ENCODE assay signal across 13 cellular contexts in genomic region chr4:3233391-3234071, GRCh38. TPM values are rescaled to one million over a fixed set of nuclear protein-coding genes. Genes with fewer than 3 reads are reported as not detected.
DNase-seq lines count a peak whose midpoint lies in the region; ATAC-seq and TF ChIP-seq lines count a peak whose summit lies in the region.
"Had no signal": no experiment of that assay in that cellular context is flagged by ENCODE, and none has a peak within 500 bp of the region (broad histone marks: within the 10 kb centered on the region; RNA-seq: fewer than 3 reads in every experiment).

No MANE protein-coding gene starts in this region.

- no peak for ATAC-seq in activated naive CD4-positive, alpha-beta T cell treated with anti-CD3 and anti-CD28 coated beads, Interleukin-2, amount 50 U/mL, for 72 hours
- peak; percentile 38 for ATAC-seq in foreskin keratinocyte
- no peak for ATAC-seq in GM19328 (IDR thresholded peaks at IDR 0.05; ENCODE audit: unreplicated experiment)

- no peaks in the 10 kb centered on the region for H3K27me3 ChIP-seq in foreskin keratinocyte
- H3K27me3 ChIP-seq: colonic mucosa had no signal

- no peaks in the 10 kb centered on the region for H3K27me3 Mint-ChIP-seq in activated naive CD4-positive, alpha-beta T cell treated with anti-CD3 and anti-CD28 coated beads, Interleukin-2, amount 10 ng/mL, durations not matched to agents 7 days and 5 days

- DNase-seq in activated naive CD4-positive, alpha-beta T cell treated with anti-CD3 and anti-CD28 coated beads, Interleukin-2, amount 50 U/mL, for 72 hours (ENCODE audit: low spot score in 2 of 2) = no peak
- DNase-seq in activated naive CD4-positive, alpha-beta T cell treated with anti-CD3 and anti-CD28 coated beads, Interleukin-2, amount 10 ng/mL, durations not matched to agents 7 days and 5 days = no peak
- DNase-seq in astrocyte of the hippocampus (ENCODE audit: low read depth, low spot score) (peak; percentile 42), foreskin keratinocyte (no peak), NCI-H345 (lab: John Stamatoyannopoulos, UW) (no peak), GM10266 (ENCODE audit: extremely low spot score) (no peak), activated gamma-delta T cell (lab: John Stamatoyannopoulos, UW) (no peak)
- DNase-seq: activated naive CD4-positive, alpha-beta T cell treated with anti-CD3 and anti-CD28 coated beads, Interleukin-2, amount 50 U/mL, for 16 hours; colonic mucosa had no signal

- TF ChIP-seq CTCF in foreskin keratinocyte (conservative IDR thresholded peaks at IDR 0.05) (peak; percentile 23), GM10266 (IDR thresholded peaks at IDR 0.05; ENCODE audit: control insufficient read depth, insufficient read depth, low read depth, missing control alignments) (no peak)

- H3K4me1 ChIP-seq in foreskin keratinocyte = no peaks in the 10 kb centered on the region
- H3K4me1 ChIP-seq: colonic mucosa, parathyroid adenoma had no signal

- peaks cover 0 to 8% of the 10 kb centered on the region in 2 donors for H3K9me3 Mint-ChIP-seq in activated naive CD4-positive, alpha-beta T cell treated with anti-CD3 and anti-CD28 coated beads, Interleukin-2, amount 50 U/mL, for 72 hours
- H3K9me3 Mint-ChIP-seq in activated naive CD4-positive, alpha-beta T cell treated with anti-CD3 and anti-CD28 coated beads, Interleukin-2, amount 10 ng/mL, durations not matched to agents 7 days and 5 days = peaks cover 7% of the 10 kb centered on the region
- H3K9me3 Mint-ChIP-seq: mesothelial cell of epicardium had no signal

- H3K27ac Mint-ChIP-seq in activated naive CD4-positive, alpha-beta T cell treated with anti-CD3 and anti-CD28 coated beads, Interleukin-2, amount 50 U/mL, for 72 hours = peak overlapping the region; percentile 28 to 31
- H3K27ac Mint-ChIP-seq in activated naive CD4-positive, alpha-beta T cell treated with anti-CD3 and anti-CD28 coated beads, Interleukin-2, amount 10 ng/mL, durations not matched to agents 7 days and 5 days = no peak overlapping the region
- H3K27ac Mint-ChIP-seq: mesothelial cell of epicardium had no signal

- H3K4me1 Mint-ChIP-seq in activated naive CD4-positive, alpha-beta T cell treated with anti-CD3 and anti-CD28 coated beads, Interleukin-2, amount 10 ng/mL, durations not matched to agents 7 days and 5 days = no peaks in the 10 kb centered on the region
- H3K4me1 Mint-ChIP-seq: mesothelial cell of epicardium had no signal

- no peak overlapping the region for H3K4me3 Mint-ChIP-seq in activated naive CD4-positive, alpha-beta T cell treated with anti-CD3 and anti-CD28 coated beads, Interleukin-2, amount 10 ng/mL, durations not matched to agents 7 days and 5 days
- H3K4me3 Mint-ChIP-seq: mesothelial cell of epicardium had no signal

- no peak overlapping the region for H3K27ac ChIP-seq in foreskin keratinocyte
- H3K27ac ChIP-seq: colonic mucosa, parathyroid adenoma, VCaP had no signal

- peaks cover 11 to 18% of the 10 kb centered on the region in 2 donors for H3K36me3 Mint-ChIP-seq in activated naive CD4-positive, alpha-beta T cell treated with anti-CD3 and anti-CD28 coated beads, Interleukin-2, amount 50 U/mL, for 72 hours
- peaks cover 43% of the 10 kb centered on the region for H3K36me3 Mint-ChIP-seq in activated naive CD4-positive, alpha-beta T cell treated with anti-CD3 and anti-CD28 coated beads, Interleukin-2, amount 10 ng/mL, durations not matched to agents 7 days and 5 days

- CTCF ChIA-PET in activated naive CD4-positive, alpha-beta T cell treated with anti-CD3 and anti-CD28 coated beads, Interleukin-2, amount 10 ng/mL, durations not matched to agents 7 days and 5 days (lab: Charles Lee) = interaction anchor here (1.2 kb wide), 1 partner anchor 9 kb away, joined by 3 read pairs; no protein-coding TSS in a partner anchor

RNA-seq across cellular contexts. Expression of gene MSANTD1, which starts 15.4 kb away (rescaled TPM):
- total RNA-seq in activated naive CD4-positive, alpha-beta T cell treated with anti-CD3 and anti-CD28 coated beads, Interleukin-2, amount 50 U/mL, for 72 hours = 1 to 10 TPM in 1 of 2 donors, under 1 TPM in 1; 0.48 to 1.6 TPM
- 0.07 TPM in 2 replicates for total RNA-seq in foreskin keratinocyte
- 0.02 and 0.04 TPM in 2 replicates for polyA plus RNA-seq in foreskin keratinocyte

RNA-seq across cellular contexts. Expression of gene RGS12, which starts 59.3 kb away (rescaled TPM):
- total RNA-seq in activated naive CD4-positive, alpha-beta T cell treated with anti-CD3 and anti-CD28 coated beads, Interleukin-2, amount 50 U/mL, for 72 hours = 10 to 100 TPM in 1 of 2 donors, 1 to 10 TPM in 1; 5.3 to 15.6 TPM
- 26.7 and 39.4 TPM in 2 replicates for total RNA-seq in foreskin keratinocyte
- 17.1 and 22.1 TPM in 2 replicates for polyA plus RNA-seq in foreskin keratinocyte
